In the genomic region with DNA sequence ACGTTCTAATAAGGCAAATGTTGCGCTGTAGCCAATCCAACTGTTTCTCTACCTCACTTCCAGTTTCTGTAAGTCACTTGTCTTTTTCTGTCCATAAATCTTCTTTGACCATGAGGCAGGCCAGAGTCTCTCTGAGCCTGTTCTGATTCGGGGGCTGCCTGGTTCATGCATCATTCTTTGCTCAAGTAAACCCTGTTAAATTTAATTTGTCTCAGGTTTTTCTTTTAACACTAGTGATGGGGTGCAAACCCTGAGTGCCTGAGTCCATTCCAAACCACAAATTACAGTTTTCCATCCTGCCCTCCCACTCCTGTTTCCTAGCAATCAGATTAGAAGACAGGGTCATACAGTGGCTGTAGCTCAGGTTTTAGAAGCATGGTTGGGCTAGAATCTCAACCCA, we compare ENCODE assay signal across 1 cellular context.
TF ChIP-seq lines count a peak whose summit lies in the region.

No MANE protein-coding gene starts in this region.

TF ChIP-seq in H1, 55 proteins besides CTCF, POLR2A, EP300 and RAD21:
- TF ChIP-seq TBP (IDR thresholded peaks at IDR 0.05; ENCODE audit: low read depth, low read length) (no peak), SIN3A (conservative IDR thresholded peaks at IDR 0.05 in 1 of 2, IDR thresholded peaks at IDR 0.05 in 1 of 2; ENCODE audit: low read depth in 1 of 2, low read length in 2 of 2) (no peak), ZNF274 (IDR thresholded peaks at IDR 0.05; ENCODE audit: borderline replicate concordance, extremely low read depth, low read length) (no peak), CEBPB (IDR thresholded peaks at IDR 0.05; ENCODE audit: low read depth, low read length) (no peak), ATF2 (IDR thresholded peaks at IDR 0.05; ENCODE audit: low read length) (no peak), USF2 (IDR thresholded peaks at IDR 0.05; ENCODE audit: low read length) (no peak), RBBP5 (IDR thresholded peaks at IDR 0.05; ENCODE audit: borderline replicate concordance, low read depth, low read length) (no peak), BCL11A (IDR thresholded peaks at IDR 0.05; ENCODE audit: low read depth in 2 of 2, low read length in 2 of 2) (no peak), SP4 (IDR thresholded peaks at IDR 0.05; ENCODE audit: low read length) (no peak), SRF (IDR thresholded peaks at IDR 0.05; ENCODE audit: low read depth, low read length) (no peak), SP1 (IDR thresholded peaks at IDR 0.05; ENCODE audit: low read depth, low read length) (no peak), KDM5A (IDR thresholded peaks at IDR 0.05; ENCODE audit: low read length) (no peak), CBX5 (IDR thresholded peaks at IDR 0.05; ENCODE audit: low read depth, low read length) (no peak), RXRA (IDR thresholded peaks at IDR 0.05; ENCODE audit: insufficient read depth, low read depth, low read length) (no peak), TAF1 (IDR thresholded peaks at IDR 0.05; ENCODE audit: low read depth, low read length) (no peak)
- TF ChIP-seq, protein P1, sequence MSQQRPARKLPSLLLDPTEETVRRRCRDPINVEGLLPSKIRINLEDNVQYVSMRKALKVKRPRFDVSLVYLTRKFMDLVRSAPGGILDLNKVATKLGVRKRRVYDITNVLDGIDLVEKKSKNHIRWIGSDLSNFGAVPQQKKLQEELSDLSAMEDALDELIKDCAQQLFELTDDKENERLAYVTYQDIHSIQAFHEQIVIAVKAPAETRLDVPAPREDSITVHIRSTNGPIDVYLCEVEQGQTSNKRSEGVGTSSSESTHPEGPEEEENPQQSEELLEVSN (IDR thresholded peaks at IDR 0.05), result no peak
